Comparison of ENCODE assay signal across 23 cellular contexts in the genomic region with DNA sequence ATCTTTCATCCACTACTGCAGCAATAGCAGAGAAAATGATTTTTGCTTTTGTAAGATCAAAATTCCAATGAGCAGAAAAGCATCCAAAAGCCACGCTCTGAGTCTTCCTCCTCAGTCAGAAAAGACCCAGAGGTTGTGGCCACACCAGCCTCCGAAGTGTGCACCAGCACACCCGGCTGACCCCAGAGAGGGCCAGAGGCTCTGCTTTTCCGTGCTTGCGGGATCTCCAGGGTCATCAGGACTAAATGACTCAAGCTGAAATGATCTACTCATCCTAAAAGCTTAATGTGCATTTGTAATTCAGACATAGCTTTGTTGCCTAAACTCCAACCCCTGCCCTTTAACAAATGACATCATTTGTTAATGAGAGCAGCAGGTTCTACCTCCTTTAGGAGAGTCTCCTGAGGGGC. TPM values are rescaled to one million over a fixed set of nuclear protein-coding genes. Genes with fewer than 3 reads are reported as not detected.
A peak's percentile ranks its signal among the peaks of the same experiment; 100 is the strongest.
DNase-seq lines count a peak whose midpoint lies in the region; ATAC-seq and TF ChIP-seq lines count a peak whose summit lies in the region.
"Had no signal": no experiment of that assay in that cellular context is flagged by ENCODE, and none has a peak within 500 bp of the region (broad histone marks: within the 10 kb centered on the region; RNA-seq: fewer than 3 reads in every experiment).

No MANE protein-coding gene starts in this region.

- no peaks in the 10 kb centered on the region for H3K27me3 ChIP-seq in smooth muscle cell (ENCODE audit: low read depth)
- H3K27me3 ChIP-seq: ovary, suprapubic skin had no signal

- POLR2A ChIA-PET in GM10248 (lab: Yijun Ruan, JAX), result no interaction called here

- 51% methylated on average over 5 of the region's 5 CpGs for WGBS in smooth muscle cell (ENCODE audit: low lambda C conversion rate)

- ATAC-seq in esophagus mucosa, result no peak
- ATAC-seq: activated naive CD8-positive, alpha-beta T cell treated with anti-CD3 and anti-CD28 coated beads, Interleukin-2, amount 50 U/mL, for 24 hours had no signal

- no peak for TF ChIP-seq CTCF in smooth muscle cell (IDR thresholded peaks at IDR 0.05; ENCODE audit: borderline replicate concordance, insufficient read depth, poor library complexity, severe bottlenecking)
- TF ChIP-seq CTCF in GM10248 (IDR thresholded peaks at IDR 0.05; ENCODE audit: control extremely low read depth, extremely low read depth, low read depth, missing control alignments), result no peak

- no peak overlapping the region for H3K4me3 ChIP-seq in smooth muscle cell
- H3K4me3 ChIP-seq: left ventricle myocardium inferior, ovary, sigmoid colon, suprapubic skin had no signal

- H3K4me2 ChIP-seq in smooth muscle cell, result no peak overlapping the region

- peak overlapping the region; percentile 83 for H3K27ac ChIP-seq in smooth muscle cell (ENCODE audit: low read depth)
- H3K27ac ChIP-seq: left ventricle myocardium inferior, ovary, sigmoid colon, suprapubic skin had no signal

- DNase-seq in EL (peak; percentile 97), NCI-H226 (peak; percentile 34), fibroblast of peridontal ligament (ENCODE audit: extremely low read depth) (peak; percentile 84), smooth muscle cell (lab: John Stamatoyannopoulos, UW; ENCODE audit: unreplicated experiment) (no peak), GM10248 (ENCODE audit: extremely low spot score) (no peak)
- no peak for DNase-seq in activated CD4-positive, alpha-beta T cell treated with anti-CD3 and anti-CD28 coated beads, Interleukin-2, amount 50 U/mL, for 1 hour
- DNase-seq: activated naive CD8-positive, alpha-beta T cell treated with anti-CD3 and anti-CD28 coated beads, Interleukin-2, amount 50 U/mL, for 24 hours; C1 segment of cervical spinal cord; central memory CD4-positive, alpha-beta T cell; DMS153; effector CD8-positive, alpha-beta T cell; left ventricle myocardium inferior; MM.1S; NCI-H187 treated with DMSO at 0.1 percent for 48 hours; NCI-H446 treated with DMSO at 0.1 percent for 48 hours; ovary; sigmoid colon; stimulated activated CD4-positive, alpha-beta T cell treated with anti-CD3 and anti-CD28 coated beads, Interleukin-4, amount 100 ng/mL, for 1 hour had no signal

- H3K9me3 ChIP-seq in smooth muscle cell (replicated peaks; ENCODE audit: low read depth), result no peaks in the 10 kb centered on the region
- H3K9me3 ChIP-seq: left ventricle myocardium inferior, ovary, sigmoid colon, suprapubic skin had no signal

- H2AFZ ChIP-seq in smooth muscle cell (ENCODE audit: low read depth), result no peak overlapping the region

- H3F3A ChIP-seq in smooth muscle cell (ENCODE audit: low read depth), result no peaks in the 10 kb centered on the region

- H3K36me3 ChIP-seq in smooth muscle cell (ENCODE audit: low read depth), result no peaks in the 10 kb centered on the region
- H3K36me3 ChIP-seq: left ventricle myocardium inferior, ovary, sigmoid colon, suprapubic skin had no signal

- CTCF ChIA-PET in GM10248 (lab: Yijun Ruan, JAX), result interaction anchor here (1.5 to 1.9 kb wide), 2 partner anchors 13 to 14 kb away, joined by 4 read pairs; no protein-coding TSS in a partner anchor

- H4K20me1 ChIP-seq in smooth muscle cell (ENCODE audit: low read depth), result no peaks in the 10 kb centered on the region

- H3K4me1 ChIP-seq in smooth muscle cell (ENCODE audit: low read depth), result no peaks in the 10 kb centered on the region
- H3K4me1 ChIP-seq: left ventricle myocardium inferior, sigmoid colon, suprapubic skin had no signal

- peak overlapping the region; percentile 58 for H3K9ac ChIP-seq in smooth muscle cell (ENCODE audit: low read depth)

- H3K79me2 ChIP-seq in smooth muscle cell (ENCODE audit: low read depth), result no peaks in the 10 kb centered on the region

RNA-seq across cellular contexts. Expression of a gene that starts 16.5 kb away (rescaled TPM):
- total RNA-seq in smooth muscle cell (not detected in 2 replicates), esophagus mucosa (not detected)
- not detected in 2 replicates for polyA plus RNA-seq in smooth muscle cell
- total RNA-seq: activated CD8-positive, alpha-beta memory T cell treated with anti-CD3 and anti-CD28 coated beads for 36 hours; activated T-helper 1 cell treated with anti-CD3 and anti-CD28 coated beads, Interleukin-12 subunit alpha, Interleukin-12 subunit beta, Interleukin-2, Interleukin-4 antibody, amounts not matched to agents 30 ng/mL and 10 ng/mL and 1 ng/mL, durations not matched to agents 14 hours and 24 hours and 36 hours; left ventricle myocardium inferior; sigmoid colon; T-helper 1 cell treated with Interleukin-12 subunit alpha and Interleukin-12 subunit beta and Interleukin-4 antibody, amounts not matched to agents 30 ng/mL and 1 ng/mL, for 36 hours had no signal
- polyA plus RNA-seq: sigmoid colon had no signal

Comparison
In these comparisons a context has a peak if more than half of its experiments do, and no peak if none do; other contexts are left out.
1. DNase-seq: peak in EL (single experiment), NCI-H226 (single experiment) and fibroblast of peridontal ligament (single experiment); none in smooth muscle cell (single experiment), activated CD4-positive, alpha-beta T cell treated with anti-CD3 and anti-CD28 coated beads, Interleukin-2, amount 50 U/mL, for 1 hour (single experiment) and GM10248 (single experiment).